8 cellular contexts compared by ENCODE assay signal in the genomic region with DNA sequence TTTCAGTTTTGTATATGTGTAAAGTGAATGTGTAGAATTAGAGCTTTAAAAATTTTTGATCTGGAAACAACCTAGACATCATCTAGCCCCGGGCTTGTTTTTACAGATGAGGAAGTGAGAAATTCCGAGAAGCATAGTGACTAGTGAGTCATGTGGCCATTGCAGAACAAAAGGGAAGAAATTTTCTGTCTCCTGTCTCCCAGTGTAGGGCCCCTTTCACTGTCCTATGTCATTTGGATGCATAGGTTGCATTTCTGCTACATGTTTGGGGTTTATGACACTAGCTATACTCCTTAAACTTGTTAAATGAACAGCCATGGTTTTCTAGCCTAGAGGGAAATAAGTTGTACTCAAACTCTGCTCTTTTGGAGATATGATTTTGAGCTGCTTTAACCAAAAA.
DNase-seq lines count a peak whose midpoint lies in the region; ATAC-seq, FAIRE-seq and TF ChIP-seq lines count a peak whose summit lies in the region.

No MANE protein-coding gene starts in this region.

- peaks cover 74% of the 10 kb centered on the region for H3K4me1 Mint-ChIP-seq in activated naive CD4-positive, alpha-beta T cell treated with anti-CD3 and anti-CD28 coated beads for 36 hours (ENCODE audit: low read depth)

- CTCF ChIA-PET in activated naive CD4-positive, alpha-beta T cell treated with anti-CD3 and anti-CD28 coated beads for 36 hours (lab: Charles Lee), result interaction anchor here (0.7 to 2.0 kb wide), 8 partner anchors 10 to 51 kb away, joined by 3 to 5 read pairs (median 3); no protein-coding TSS in a partner anchor

- peak overlapping the region; percentile 94 for H3K27ac Mint-ChIP-seq in activated naive CD4-positive, alpha-beta T cell treated with anti-CD3 and anti-CD28 coated beads for 36 hours

- ATAC-seq in HG02610 (IDR thresholded peaks at IDR 0.05; ENCODE audit: unreplicated experiment), result peak; percentile 99

- no peak overlapping the region for H3K27ac ChIP-seq in brain microvascular endothelial cell

- no peaks in the 10 kb centered on the region for H3K27me3 Mint-ChIP-seq in activated naive CD4-positive, alpha-beta T cell treated with anti-CD3 and anti-CD28 coated beads for 36 hours (ENCODE audit: low read depth)

- no peak for FAIRE-seq in RCC 7860 (lab: Jason Lieb, UNC)

- in situ Hi-C loops in brain microvascular endothelial cell (cut with HindIII; ENCODE audit: low pct_ligation_motif_present, low sequenced_read_pairs), result no loop called here

- peak overlapping the region; percentile 21 for H3K4me3 Mint-ChIP-seq in activated naive CD4-positive, alpha-beta T cell treated with anti-CD3 and anti-CD28 coated beads for 36 hours

- TF ChIP-seq CTCF in NB4 (IDR thresholded peaks at IDR 0.05; ENCODE audit: low read depth, low read length) (no peak), brain microvascular endothelial cell (IDR thresholded peaks at IDR 0.05; ENCODE audit: low read depth, low read length, missing control alignments) (no peak)

- no peaks in the 10 kb centered on the region for H3K36me3 ChIP-seq in brain microvascular endothelial cell (replicated peaks)

- H3K9me3 Mint-ChIP-seq in activated naive CD4-positive, alpha-beta T cell treated with anti-CD3 and anti-CD28 coated beads for 36 hours, result no peaks in the 10 kb centered on the region

- intact Hi-C loops in activated naive CD4-positive, alpha-beta T cell treated with anti-CD3 and anti-CD28 coated beads for 36 hours (cut with micrococcal nuclease), result loop anchor here (1.0 kb wide), 8 partner anchors 20 to 155 kb away; partner anchors contain the start of gene PLCL1

- H3K36me3 Mint-ChIP-seq in activated naive CD4-positive, alpha-beta T cell treated with anti-CD3 and anti-CD28 coated beads for 36 hours (ENCODE audit: low read depth), result peaks cover 3% of the 10 kb centered on the region

- TF ChIP-seq POLR2A in NB4 (IDR thresholded peaks at IDR 0.05; ENCODE audit: extremely low read depth, insufficient read length), result no peak

- H3K4me3 ChIP-seq in NB4 (ENCODE audit: low read depth, low read length) (no peak overlapping the region), brain microvascular endothelial cell (ENCODE audit: low read depth, low read length) (no peak overlapping the region)

- no peaks in the 10 kb centered on the region for H3K27me3 ChIP-seq in brain microvascular endothelial cell (replicated peaks)

- peak; percentile 76 for DNase-seq in activated naive CD4-positive, alpha-beta T cell treated with anti-CD3 and anti-CD28 coated beads for 36 hours
- DNase-seq in activated naive CD4-positive, alpha-beta T cell (lab: John Stamatoyannopoulos, UW), result no peak
- DNase-seq in NB4 (ENCODE audit: low read depth) (peak; percentile 83), brain microvascular endothelial cell (peak; percentile 55), myocyte (ENCODE audit: low read depth) (peak; percentile 33), retina (no peak), RCC 7860 (ENCODE audit: low spot score) (no peak)

Comparison
In these comparisons a context has a peak if more than half of its experiments do, and no peak if none do; other contexts are left out.
1. DNase-seq: peak in activated naive CD4-positive, alpha-beta T cell treated with anti-CD3 and anti-CD28 coated beads for 36 hours (single experiment), NB4 (single experiment), brain microvascular endothelial cell (single experiment) and myocyte (single experiment); none in activated naive CD4-positive, alpha-beta T cell (0 of 4), retina (single experiment) and RCC 7860 (single experiment).